ENCODE assay signal across 1 cellular context in the genomic region with DNA sequence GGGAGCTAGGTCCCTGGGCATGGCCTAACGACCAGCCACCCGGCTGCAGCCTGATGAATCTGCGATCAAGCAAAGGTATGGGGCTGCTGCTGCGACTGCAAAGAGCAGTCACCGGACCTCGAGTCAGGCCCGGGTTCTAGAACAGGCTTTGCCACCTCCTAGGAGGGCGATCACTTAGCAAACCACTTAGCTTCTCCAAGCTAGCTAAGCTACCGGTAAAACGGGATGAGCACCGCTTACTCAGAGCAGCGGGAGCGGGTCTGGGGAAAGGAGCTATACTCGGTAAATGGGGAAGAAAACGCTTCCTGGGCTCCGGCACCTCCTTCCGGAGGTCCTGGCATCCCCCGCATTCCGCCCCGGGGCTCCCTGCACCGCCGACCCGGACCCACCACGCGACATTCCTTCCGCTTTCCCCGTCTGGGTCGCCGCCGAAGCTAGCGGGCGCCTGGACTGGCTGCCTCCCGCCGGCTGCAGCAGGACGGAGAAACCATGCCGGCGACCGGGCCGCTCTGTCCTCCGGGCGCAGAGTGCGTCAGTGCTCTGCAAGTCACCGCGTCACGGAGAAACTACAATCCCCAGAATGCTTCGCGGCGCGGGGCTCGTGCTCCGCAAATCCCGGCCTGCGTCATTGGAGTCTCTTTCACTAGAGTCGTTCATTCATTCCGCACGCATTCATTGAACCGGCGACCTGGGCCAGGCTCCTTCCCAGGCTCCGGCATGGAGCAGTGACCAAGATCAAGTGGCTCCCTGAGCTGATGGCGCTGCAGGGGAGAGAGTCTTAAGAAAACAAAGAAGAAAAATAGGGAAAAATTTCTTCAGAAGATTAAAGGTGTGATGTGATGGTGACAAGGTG.
TF ChIP-seq lines count a peak whose summit lies in the region.

A gene (minus strand): TSS at position 531 of the 853 bp plus-strand sequence. CDS start 3,779 bp downstream, outside the sequence.

TF ChIP-seq in H1, 55 proteins besides CTCF, POLR2A, EP300 and RAD21 (continues in another document):
- TF ChIP-seq SIX5 (IDR thresholded peaks at IDR 0.05; ENCODE audit: low read depth, low read length) (peak; percentile 74), PHF8 (conservative IDR thresholded peaks at IDR 0.05; ENCODE audit: low read depth, low read length) (peak; percentile 84), EGR1 (IDR thresholded peaks at IDR 0.05; ENCODE audit: borderline replicate concordance, low read depth, low read length) (no peak), SP2 (IDR thresholded peaks at IDR 0.05; ENCODE audit: low read length) (no peak), YY1 (IDR thresholded peaks at IDR 0.05; ENCODE audit: low read depth, low read length) (peak; percentile 19; the same call in 1 of the 2 replicates), CTBP2 (IDR thresholded peaks at IDR 0.05; ENCODE audit: borderline replicate concordance, insufficient read depth, insufficient read length, low read length) (peak; percentile 35), KDM5A (IDR thresholded peaks at IDR 0.05; ENCODE audit: low read length) (no peak), TEAD4 (IDR thresholded peaks at IDR 0.05; ENCODE audit: low read depth, low read length) (no peak; the same call in none of the 2 replicates), TAF7 (optimal IDR thresholded peaks at IDR 0.05; ENCODE audit: borderline replicate concordance, low read depth, low read length) (peak; percentile 70), MAFK (IDR thresholded peaks at IDR 0.05; ENCODE audit: low read depth, low read length) (no peak), POU5F1 (IDR thresholded peaks at IDR 0.05; ENCODE audit: low read depth, low read length) (no peak), POLR2AphosphoS5 (IDR thresholded peaks at IDR 0.05; ENCODE audit: low read depth, low read length) (peak; percentile 61; the same call in 1 of the 2 replicates), JUND (IDR thresholded peaks at IDR 0.05; ENCODE audit: low read length) (no peak), ZNF274 (IDR thresholded peaks at IDR 0.05; ENCODE audit: borderline replicate concordance, extremely low read depth, low read length) (no peak), BACH1 (IDR thresholded peaks at IDR 0.05; ENCODE audit: low read length) (no peak), RXRA (IDR thresholded peaks at IDR 0.05; ENCODE audit: insufficient read depth, low read depth, low read length) (no peak), TCF12 (IDR thresholded peaks at IDR 0.05; ENCODE audit: low read depth, low read length) (no peak), BRCA1 (IDR thresholded peaks at IDR 0.05; ENCODE audit: low read depth, low read length) (no peak), GABPA (IDR thresholded peaks at IDR 0.05; ENCODE audit: borderline replicate concordance, insufficient read depth, low read length) (no peak), ASH2L (IDR thresholded peaks at IDR 0.05; ENCODE audit: low read length) (peak; percentile 83), SP1 (IDR thresholded peaks at IDR 0.05; ENCODE audit: low read depth, low read length) (0 out of 2 replicates have a peak, but pooled peaks have one; percentile 28), SIRT6 (IDR thresholded peaks at IDR 0.05; ENCODE audit: low read length) (no peak), TBP (IDR thresholded peaks at IDR 0.05; ENCODE audit: low read depth, low read length) (peak; percentile 80), TAF1 (IDR thresholded peaks at IDR 0.05; ENCODE audit: low read depth, low read length) (peak; percentile 91), CBX8 (IDR thresholded peaks at IDR 0.05; ENCODE audit: borderline replicate concordance, low read depth, low read length) (no peak), SRF (IDR thresholded peaks at IDR 0.05; ENCODE audit: low read depth, low read length) (no peak), RFX5 (IDR thresholded peaks at IDR 0.05; ENCODE audit: borderline replicate concordance, low read depth, low read length) (no peak), CEBPB (IDR thresholded peaks at IDR 0.05; ENCODE audit: low read depth, low read length) (no peak), BCL11A (IDR thresholded peaks at IDR 0.05; ENCODE audit: low read depth in 2 of 2, low read length in 2 of 2) (no peak), KDM4A (IDR thresholded peaks at IDR 0.05; ENCODE audit: low read depth, low read length, severe bottlenecking) (peak; percentile 90), CREB1 (IDR thresholded peaks at IDR 0.05) (peak; percentile 92), SP4 (IDR thresholded peaks at IDR 0.05; ENCODE audit: low read length) (0 out of 2 replicates have a peak, but pooled peaks have one; percentile 20), HDAC6 (IDR thresholded peaks at IDR 0.05; ENCODE audit: low read depth, low read length) (no peak), EZH2 (IDR thresholded peaks at IDR 0.05; ENCODE audit: low read depth, low read length, severe bottlenecking) (no peak), NRF1 (IDR thresholded peaks at IDR 0.05; ENCODE audit: low read depth, low read length) (no peak), SIN3A (conservative IDR thresholded peaks at IDR 0.05 in 1 of 2, IDR thresholded peaks at IDR 0.05 in 1 of 2; ENCODE audit: low read depth in 1 of 2, low read length in 2 of 2) (peak; percentile 53 to 86; a peak in 2 of 4 replicates), RBBP5 (IDR thresholded peaks at IDR 0.05; ENCODE audit: borderline replicate concordance, low read depth, low read length) (peak; percentile 75; the same call in 1 of the 2 replicates), SUZ12 (IDR thresholded peaks at IDR 0.05; ENCODE audit: low read length) (no peak), RNF2 (IDR thresholded peaks at IDR 0.05; ENCODE audit: borderline replicate concordance, low read depth, low read length, missing control alignments, poor library complexity, severe bottlenecking) (no peak), CHD2 (IDR thresholded peaks at IDR 0.05; ENCODE audit: low read length) (peak; percentile 27; the same call in 1 of the 2 replicates), NANOG (IDR thresholded peaks at IDR 0.05; ENCODE audit: insufficient read depth, low read depth, low read length, poor library complexity, severe bottlenecking) (no peak), FOSL1 (IDR thresholded peaks at IDR 0.05; ENCODE audit: insufficient read depth, low read depth, low read length) (no peak), JUN (IDR thresholded peaks at IDR 0.05; ENCODE audit: low read depth, low read length) (no peak), GTF2F1 (IDR thresholded peaks at IDR 0.05; ENCODE audit: borderline replicate concordance, low read depth, low read length) (no peak), CBX5 (IDR thresholded peaks at IDR 0.05; ENCODE audit: low read depth, low read length) (no peak), SAP30 (IDR thresholded peaks at IDR 0.05; ENCODE audit: insufficient read depth, insufficient replicate concordance, low read length) (peak; percentile 58), KDM1A (IDR thresholded peaks at IDR 0.05; ENCODE audit: borderline replicate concordance, low read length) (no peak), HDAC2 (IDR thresholded peaks at IDR 0.05; ENCODE audit: borderline replicate concordance in 1 of 2, low read depth in 2 of 2, low read length in 2 of 2) (peak in 1 of 2 experiments; percentile 32; a peak in 1 of 4 replicates)
- TF ChIP-seq, protein P1, sequence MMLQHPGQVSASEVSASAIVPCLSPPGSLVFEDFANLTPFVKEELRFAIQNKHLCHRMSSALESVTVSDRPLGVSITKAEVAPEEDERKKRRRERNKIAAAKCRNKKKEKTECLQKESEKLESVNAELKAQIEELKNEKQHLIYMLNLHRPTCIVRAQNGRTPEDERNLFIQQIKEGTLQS (IDR thresholded peaks at IDR 0.05; ENCODE audit: insufficient read depth, low read depth, low read length), result no peak
- TF ChIP-seq, protein P2, sequence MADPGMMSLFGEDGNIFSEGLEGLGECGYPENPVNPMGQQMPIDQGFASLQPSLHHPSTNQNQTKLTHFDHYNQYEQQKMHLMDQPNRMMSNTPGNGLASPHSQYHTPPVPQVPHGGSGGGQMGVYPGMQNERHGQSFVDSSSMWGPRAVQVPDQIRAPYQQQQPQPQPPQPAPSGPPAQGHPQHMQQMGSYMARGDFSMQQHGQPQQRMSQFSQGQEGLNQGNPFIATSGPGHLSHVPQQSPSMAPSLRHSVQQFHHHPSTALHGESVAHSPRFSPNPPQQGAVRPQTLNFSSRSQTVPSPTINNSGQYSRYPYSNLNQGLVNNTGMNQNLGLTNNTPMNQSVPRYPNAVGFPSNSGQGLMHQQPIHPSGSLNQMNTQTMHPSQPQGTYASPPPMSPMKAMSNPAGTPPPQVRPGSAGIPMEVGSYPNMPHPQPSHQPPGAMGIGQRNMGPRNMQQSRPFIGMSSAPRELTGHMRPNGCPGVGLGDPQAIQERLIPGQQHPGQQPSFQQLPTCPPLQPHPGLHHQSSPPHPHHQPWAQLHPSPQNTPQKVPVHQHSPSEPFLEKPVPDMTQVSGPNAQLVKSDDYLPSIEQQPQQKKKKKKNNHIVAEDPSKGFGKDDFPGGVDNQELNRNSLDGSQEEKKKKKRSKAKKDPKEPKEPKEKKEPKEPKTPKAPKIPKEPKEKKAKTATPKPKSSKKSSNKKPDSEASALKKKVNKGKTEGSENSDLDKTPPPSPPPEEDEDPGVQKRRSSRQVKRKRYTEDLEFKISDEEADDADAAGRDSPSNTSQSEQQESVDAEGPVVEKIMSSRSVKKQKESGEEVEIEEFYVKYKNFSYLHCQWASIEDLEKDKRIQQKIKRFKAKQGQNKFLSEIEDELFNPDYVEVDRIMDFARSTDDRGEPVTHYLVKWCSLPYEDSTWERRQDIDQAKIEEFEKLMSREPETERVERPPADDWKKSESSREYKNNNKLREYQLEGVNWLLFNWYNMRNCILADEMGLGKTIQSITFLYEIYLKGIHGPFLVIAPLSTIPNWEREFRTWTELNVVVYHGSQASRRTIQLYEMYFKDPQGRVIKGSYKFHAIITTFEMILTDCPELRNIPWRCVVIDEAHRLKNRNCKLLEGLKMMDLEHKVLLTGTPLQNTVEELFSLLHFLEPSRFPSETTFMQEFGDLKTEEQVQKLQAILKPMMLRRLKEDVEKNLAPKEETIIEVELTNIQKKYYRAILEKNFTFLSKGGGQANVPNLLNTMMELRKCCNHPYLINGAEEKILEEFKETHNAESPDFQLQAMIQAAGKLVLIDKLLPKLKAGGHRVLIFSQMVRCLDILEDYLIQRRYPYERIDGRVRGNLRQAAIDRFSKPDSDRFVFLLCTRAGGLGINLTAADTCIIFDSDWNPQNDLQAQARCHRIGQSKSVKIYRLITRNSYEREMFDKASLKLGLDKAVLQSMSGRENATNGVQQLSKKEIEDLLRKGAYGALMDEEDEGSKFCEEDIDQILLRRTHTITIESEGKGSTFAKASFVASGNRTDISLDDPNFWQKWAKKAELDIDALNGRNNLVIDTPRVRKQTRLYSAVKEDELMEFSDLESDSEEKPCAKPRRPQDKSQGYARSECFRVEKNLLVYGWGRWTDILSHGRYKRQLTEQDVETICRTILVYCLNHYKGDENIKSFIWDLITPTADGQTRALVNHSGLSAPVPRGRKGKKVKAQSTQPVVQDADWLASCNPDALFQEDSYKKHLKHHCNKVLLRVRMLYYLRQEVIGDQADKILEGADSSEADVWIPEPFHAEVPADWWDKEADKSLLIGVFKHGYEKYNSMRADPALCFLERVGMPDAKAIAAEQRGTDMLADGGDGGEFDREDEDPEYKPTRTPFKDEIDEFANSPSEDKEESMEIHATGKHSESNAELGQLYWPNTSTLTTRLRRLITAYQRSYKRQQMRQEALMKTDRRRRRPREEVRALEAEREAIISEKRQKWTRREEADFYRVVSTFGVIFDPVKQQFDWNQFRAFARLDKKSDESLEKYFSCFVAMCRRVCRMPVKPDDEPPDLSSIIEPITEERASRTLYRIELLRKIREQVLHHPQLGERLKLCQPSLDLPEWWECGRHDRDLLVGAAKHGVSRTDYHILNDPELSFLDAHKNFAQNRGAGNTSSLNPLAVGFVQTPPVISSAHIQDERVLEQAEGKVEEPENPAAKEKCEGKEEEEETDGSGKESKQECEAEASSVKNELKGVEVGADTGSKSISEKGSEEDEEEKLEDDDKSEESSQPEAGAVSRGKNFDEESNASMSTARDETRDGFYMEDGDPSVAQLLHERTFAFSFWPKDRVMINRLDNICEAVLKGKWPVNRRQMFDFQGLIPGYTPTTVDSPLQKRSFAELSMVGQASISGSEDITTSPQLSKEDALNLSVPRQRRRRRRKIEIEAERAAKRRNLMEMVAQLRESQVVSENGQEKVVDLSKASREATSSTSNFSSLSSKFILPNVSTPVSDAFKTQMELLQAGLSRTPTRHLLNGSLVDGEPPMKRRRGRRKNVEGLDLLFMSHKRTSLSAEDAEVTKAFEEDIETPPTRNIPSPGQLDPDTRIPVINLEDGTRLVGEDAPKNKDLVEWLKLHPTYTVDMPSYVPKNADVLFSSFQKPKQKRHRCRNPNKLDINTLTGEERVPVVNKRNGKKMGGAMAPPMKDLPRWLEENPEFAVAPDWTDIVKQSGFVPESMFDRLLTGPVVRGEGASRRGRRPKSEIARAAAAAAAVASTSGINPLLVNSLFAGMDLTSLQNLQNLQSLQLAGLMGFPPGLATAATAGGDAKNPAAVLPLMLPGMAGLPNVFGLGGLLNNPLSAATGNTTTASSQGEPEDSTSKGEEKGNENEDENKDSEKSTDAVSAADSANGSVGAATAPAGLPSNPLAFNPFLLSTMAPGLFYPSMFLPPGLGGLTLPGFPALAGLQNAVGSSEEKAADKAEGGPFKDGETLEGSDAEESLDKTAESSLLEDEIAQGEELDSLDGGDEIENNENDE (IDR thresholded peaks at IDR 0.05; ENCODE audit: insufficient replicate concordance, low read length), result no peak
- TF ChIP-seq, protein P3, sequence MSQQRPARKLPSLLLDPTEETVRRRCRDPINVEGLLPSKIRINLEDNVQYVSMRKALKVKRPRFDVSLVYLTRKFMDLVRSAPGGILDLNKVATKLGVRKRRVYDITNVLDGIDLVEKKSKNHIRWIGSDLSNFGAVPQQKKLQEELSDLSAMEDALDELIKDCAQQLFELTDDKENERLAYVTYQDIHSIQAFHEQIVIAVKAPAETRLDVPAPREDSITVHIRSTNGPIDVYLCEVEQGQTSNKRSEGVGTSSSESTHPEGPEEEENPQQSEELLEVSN (IDR thresholded peaks at IDR 0.05), result no peak
- TF ChIP-seq, protein P4, sequence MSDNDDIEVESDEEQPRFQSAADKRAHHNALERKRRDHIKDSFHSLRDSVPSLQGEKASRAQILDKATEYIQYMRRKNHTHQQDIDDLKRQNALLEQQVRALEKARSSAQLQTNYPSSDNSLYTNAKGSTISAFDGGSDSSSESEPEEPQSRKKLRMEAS (IDR thresholded peaks at IDR 0.05), result peak; percentile 70
- TF ChIP-seq, protein P5, sequence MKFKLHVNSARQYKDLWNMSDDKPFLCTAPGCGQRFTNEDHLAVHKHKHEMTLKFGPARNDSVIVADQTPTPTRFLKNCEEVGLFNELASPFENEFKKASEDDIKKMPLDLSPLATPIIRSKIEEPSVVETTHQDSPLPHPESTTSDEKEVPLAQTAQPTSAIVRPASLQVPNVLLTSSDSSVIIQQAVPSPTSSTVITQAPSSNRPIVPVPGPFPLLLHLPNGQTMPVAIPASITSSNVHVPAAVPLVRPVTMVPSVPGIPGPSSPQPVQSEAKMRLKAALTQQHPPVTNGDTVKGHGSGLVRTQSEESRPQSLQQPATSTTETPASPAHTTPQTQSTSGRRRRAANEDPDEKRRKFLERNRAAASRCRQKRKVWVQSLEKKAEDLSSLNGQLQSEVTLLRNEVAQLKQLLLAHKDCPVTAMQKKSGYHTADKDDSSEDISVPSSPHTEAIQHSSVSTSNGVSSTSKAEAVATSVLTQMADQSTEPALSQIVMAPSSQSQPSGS (IDR thresholded peaks at IDR 0.05; ENCODE audit: low read length), result peak; percentile 56; the same call in 1 of the 2 replicates
- TF ChIP-seq, protein P6, sequence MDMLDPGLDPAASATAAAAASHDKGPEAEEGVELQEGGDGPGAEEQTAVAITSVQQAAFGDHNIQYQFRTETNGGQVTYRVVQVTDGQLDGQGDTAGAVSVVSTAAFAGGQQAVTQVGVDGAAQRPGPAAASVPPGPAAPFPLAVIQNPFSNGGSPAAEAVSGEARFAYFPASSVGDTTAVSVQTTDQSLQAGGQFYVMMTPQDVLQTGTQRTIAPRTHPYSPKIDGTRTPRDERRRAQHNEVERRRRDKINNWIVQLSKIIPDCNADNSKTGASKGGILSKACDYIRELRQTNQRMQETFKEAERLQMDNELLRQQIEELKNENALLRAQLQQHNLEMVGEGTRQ (IDR thresholded peaks at IDR 0.05; ENCODE audit: low read length), result no peak
